8 cellular contexts compared by ENCODE assay signal in the genomic region with DNA sequence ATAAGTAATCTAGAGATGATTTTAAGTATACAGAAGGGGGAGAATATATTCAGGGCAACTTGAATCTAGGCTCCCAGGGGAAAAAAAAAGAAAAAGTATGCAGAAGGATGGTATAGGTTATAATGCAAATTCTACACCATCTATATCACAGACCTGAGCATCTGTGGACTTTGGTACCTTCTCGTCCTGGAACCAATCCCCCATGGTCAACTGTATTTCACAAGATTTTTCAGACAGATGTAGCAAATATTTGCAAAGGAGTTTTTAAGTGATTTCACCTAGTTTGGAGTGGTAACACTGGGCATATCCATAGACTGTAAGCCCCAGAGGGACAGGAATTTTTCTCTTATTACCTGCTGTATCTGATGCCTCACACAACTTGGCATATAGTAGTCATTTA.
"Had no signal": no experiment of that assay in that cellular context is flagged by ENCODE, and none has a peak within 500 bp of the region (broad histone marks: within the 10 kb centered on the region; RNA-seq: fewer than 3 reads in every experiment).

No MANE protein-coding gene starts in this region.

- H3K4me3 ChIP-seq: GM12878 had no signal

- ATAC-seq: GM12878 had no signal

- FAIRE-seq: G401.6, GM12878, GM12891, GM12892, GM18507, GM19239 had no signal

- DNase-seq: GDM1, GF-D8 had no signal
